10 cellular contexts compared by ENCODE assay signal in genomic region chr16:53768593-53768992, GRCh38.
A peak's percentile ranks its signal among the peaks of the same experiment; 100 is the strongest.
DNase-seq lines count a peak whose midpoint lies in the region; ATAC-seq and TF ChIP-seq lines count a peak whose summit lies in the region.
"Had no signal": no experiment of that assay in that cellular context is flagged by ENCODE, and none has a peak within 500 bp of the region (broad histone marks: within the 10 kb centered on the region; RNA-seq: fewer than 3 reads in every experiment).

No MANE protein-coding gene starts in this region.

- H3K27me3 ChIP-seq in testis, result no peaks in the 10 kb centered on the region

- WGBS in testis, 2 donors, result 53 to 55% methylated on average over 1 of the region's 1 CpG

- no peak overlapping the region for H3K4me3 Mint-ChIP-seq in activated T-cell treated with anti-CD3 and anti-CD28 coated beads, Interleukin-2, amount 50 U/mL, for 4 hours

- peaks cover 8% of the 10 kb centered on the region for H3K4me1 ChIP-seq in testis

- no peak for TF ChIP-seq POLR2A in testis (IDR thresholded peaks at IDR 0.05)

- H3K27ac ChIP-seq in testis, result no peak overlapping the region

- no peaks in the 10 kb centered on the region for H3K36me3 Mint-ChIP-seq in activated T-cell treated with anti-CD3 and anti-CD28 coated beads, Interleukin-2, amount 50 U/mL, for 4 hours (ENCODE audit: insufficient read depth)

- no peaks in the 10 kb centered on the region for H3K9me3 ChIP-seq in testis
- H3K9me3 ChIP-seq: mucosa of descending colon had no signal

- H3K36me3 ChIP-seq in testis (ENCODE audit: low read depth, missing control alignments), result no peaks in the 10 kb centered on the region

- no peak overlapping the region for H3K4me3 ChIP-seq in fibroblast of mammary gland (ENCODE audit: control insufficient read depth, low read depth, low read length)
- no peak overlapping the region for H3K4me3 ChIP-seq in testis
- H3K4me3 ChIP-seq: mucosa of descending colon had no signal

- TF ChIP-seq CTCF in fibroblast of mammary gland (conservative IDR thresholded peaks at IDR 0.05; ENCODE audit: control insufficient read depth, insufficient read depth, low read depth, low read length), result no peak
- TF ChIP-seq CTCF in testis (IDR thresholded peaks at IDR 0.05), result no peak

- H3K4me1 Mint-ChIP-seq in activated T-cell treated with anti-CD3 and anti-CD28 coated beads, Interleukin-2, amount 50 U/mL, for 4 hours (ENCODE audit: low read depth), result peaks cover 21% of the 10 kb centered on the region

- ATAC-seq in activated T-cell treated with anti-CD3 and anti-CD28 coated beads, Interleukin-2, amount 50 U/mL, for 4 hours, result peak; percentile 58 to 76
- ATAC-seq in GM21528 (IDR thresholded peaks at IDR 0.05; ENCODE audit: low FRiP score, unreplicated experiment), result no peak
- ATAC-seq in left colon, result no peak
- ATAC-seq: mucosa of descending colon had no signal

- H3K9me3 Mint-ChIP-seq in activated T-cell treated with anti-CD3 and anti-CD28 coated beads, Interleukin-2, amount 50 U/mL, for 4 hours, result no peaks in the 10 kb centered on the region

- no peak for DNase-seq in activated T-cell treated with anti-CD3 and anti-CD28 coated beads, Interleukin-2, amount 50 U/mL, for 4 hours
- DNase-seq in activated T-cell treated with anti-CD3 and anti-CD28 coated beads for 4 hours (no peak), RPMI7951 (ENCODE audit: low read depth) (peak; percentile 89), fibroblast of mammary gland (ENCODE audit: low read depth) (peak; percentile 95), stromal cell of bone marrow (ENCODE audit: low read depth) (peak; percentile 87), left colon (no peak), testis (no peak)
- DNase-seq: effector CD4-positive, alpha-beta T cell; mucosa of descending colon had no signal

- H3K27me3 Mint-ChIP-seq in activated T-cell treated with anti-CD3 and anti-CD28 coated beads, Interleukin-2, amount 50 U/mL, for 4 hours (ENCODE audit: low read depth), result no peaks in the 10 kb centered on the region

- intact Hi-C loops in left colon (cut with DNase I, micrococcal nuclease), result no loop called here
- intact Hi-C loops in testis (cut with DNase I; ENCODE audit: low total_unique reads), result no loop called here

Comparison
In these comparisons a context has a peak if more than half of its experiments do, and no peak if none do; other contexts are left out.
1. ATAC-seq: peak in activated T-cell treated with anti-CD3 and anti-CD28 coated beads, Interleukin-2, amount 50 U/mL, for 4 hours (2 of 2); none in GM21528 (single experiment) and left colon (single experiment).
2. DNase-seq: peak in RPMI7951 (single experiment), fibroblast of mammary gland (single experiment) and stromal cell of bone marrow (single experiment); none in activated T-cell treated with anti-CD3 and anti-CD28 coated beads, Interleukin-2, amount 50 U/mL, for 4 hours (single experiment), activated T-cell treated with anti-CD3 and anti-CD28 coated beads for 4 hours (single experiment), left colon (0 of 2) and testis (single experiment).